ENCODE assay signal across 8 cellular contexts in the genomic region with DNA sequence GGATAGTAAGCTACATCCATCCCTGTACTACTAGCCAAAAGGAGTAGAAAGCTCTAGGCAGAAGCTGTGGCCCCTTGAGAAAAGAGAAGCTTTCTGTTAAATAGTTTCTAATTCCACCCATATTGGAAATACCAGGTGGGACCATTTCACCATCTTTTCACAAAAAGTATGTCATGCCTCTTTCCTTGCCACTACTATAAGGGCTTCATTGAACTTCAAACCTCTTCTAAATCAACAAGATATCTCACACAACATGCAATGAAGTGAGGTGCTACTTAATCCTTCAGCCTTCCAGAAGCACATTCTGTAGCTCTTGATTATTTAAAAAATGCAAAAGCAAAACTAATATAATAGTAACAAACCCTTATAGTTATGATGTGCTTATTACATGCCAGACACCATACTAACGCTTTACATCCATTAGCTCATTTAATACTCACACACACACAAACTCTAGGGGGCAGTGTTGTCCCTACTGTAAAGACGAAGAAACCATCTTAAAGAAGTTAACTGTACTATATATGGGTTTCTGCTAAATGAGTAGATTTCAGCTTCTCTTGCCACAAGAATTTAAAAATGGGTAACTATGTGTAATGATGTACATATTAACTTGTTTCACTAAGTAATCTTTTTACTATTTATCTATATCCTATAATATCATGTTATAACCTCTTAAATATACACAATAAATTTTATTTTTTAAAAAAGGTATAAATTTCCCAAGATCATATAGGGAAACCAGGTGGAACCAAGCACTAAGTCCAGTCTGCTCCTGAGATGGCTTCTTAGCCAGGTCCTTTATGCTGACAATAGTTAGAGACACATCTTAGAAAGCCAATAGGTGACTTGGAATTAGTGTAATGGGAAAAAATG.
DNase-seq lines count a peak whose midpoint lies in the region; ATAC-seq, FAIRE-seq and TF ChIP-seq lines count a peak whose summit lies in the region.

No MANE protein-coding gene starts in this region.

- TF ChIP-seq CTCF in A549 (IDR thresholded peaks at IDR 0.05) (peak; percentile 78), GM12875 (IDR thresholded peaks at IDR 0.05; ENCODE audit: borderline replicate concordance, insufficient read depth, low read depth, low read length) (peak; percentile 45; the same call in 1 of the 2 replicates), breast epithelium (IDR thresholded peaks at IDR 0.05) (peak in 2 of 3 donors; percentile 46 to 54), HepG2 (CRISPR knock-in tag; IDR thresholded peaks at IDR 0.05) (peak; percentile 74)

- no peaks in the 10 kb centered on the region for H3K4me1 ChIP-seq in A549
- no peaks in the 10 kb centered on the region for H3K4me1 ChIP-seq in breast epithelium
- no peaks in the 10 kb centered on the region for H3K4me1 ChIP-seq in HepG2 (ENCODE audit: insufficient read depth, low read length)

- WGBS in A549 (ENCODE audit: missing lambda C conversion rate): 2% methylated on average over 2 of the region's 2 CpGs
- 4% methylated on average over 2 of the region's 2 CpGs for WGBS in HepG2 (ENCODE audit: low lambda C conversion rate)

- CTCF ChIA-PET in A549 (lab: Yijun Ruan, JAX): interaction anchor here (0.6 to 3.2 kb wide), 35 partner anchors 10 to 392 kb away, joined by 3 to 49 read pairs (median 4); partner anchors contain the start of gene RPS29
- CTCF ChIA-PET in HepG2 (lab: Yijun Ruan, JAX; ENCODE audit: low intra/inter-chr PET ratio, low total read pairs): interaction anchor here (2.6 kb wide), 1 partner anchor 36 kb away, joined by 43 read pairs; no protein-coding TSS in a partner anchor

- no peak overlapping the region for H3K4me2 ChIP-seq in A549
- no peak overlapping the region for H3K4me2 ChIP-seq in HepG2 (ENCODE audit: low read depth, low read length)

- TF ChIP-seq EP300 in A549 (IDR thresholded peaks at IDR 0.05): no peak
- TF ChIP-seq EP300 in HepG2 (IDR thresholded peaks at IDR 0.05; ENCODE audit: low read depth in 2 of 2, low read length in 2 of 2): no peak
- TF ChIP-seq EP300 in HepG2 (CRISPR knock-in tag; IDR thresholded peaks at IDR 0.05; ENCODE audit: borderline replicate concordance): no peak

- H3K27ac ChIP-seq in A549 (no peak overlapping the region), breast epithelium (no peak overlapping the region), HepG2 (ENCODE audit: extremely low read length, insufficient read depth, low read length) (no peak overlapping the region)

- H3K9me3 ChIP-seq in A549 (no peaks in the 10 kb centered on the region), breast epithelium (no peaks in the 10 kb centered on the region), HepG2 (ENCODE audit: low read length) (no peaks in the 10 kb centered on the region)

- no peaks in the 10 kb centered on the region for H3K36me3 ChIP-seq in breast epithelium
- no peaks in the 10 kb centered on the region for H3K36me3 ChIP-seq in HepG2 (replicated peaks in 1 of 2; ENCODE audit: control insufficient read depth in 1 of 2, insufficient read depth in 2 of 2, low read length in 2 of 2)

- peak; percentile 87 to 93; a peak in 5 of 6 replicates for ATAC-seq in A549
- peak; percentile 90 for ATAC-seq in HG02678 (IDR thresholded peaks at IDR 0.05; ENCODE audit: unreplicated experiment)
- ATAC-seq in HepG2: peak; percentile 83

- no peaks in the 10 kb centered on the region for H4K20me1 ChIP-seq in HepG2 (ENCODE audit: insufficient read depth, low read length)

- peak; percentile 67 to 74 for TF ChIP-seq RAD21 in A549 (conservative IDR thresholded peaks at IDR 0.05 in 1 of 2, IDR thresholded peaks at IDR 0.05 in 1 of 2)
- TF ChIP-seq RAD21 in HepG2 (CRISPR knock-in tag; IDR thresholded peaks at IDR 0.05): no peak

- intact Hi-C loops in breast epithelium (cut with DNase I; ENCODE audit: low total_unique reads): no loop called here
- intact Hi-C loops in HepG2 (cut with micrococcal nuclease; ENCODE audit: unreplicated experiment): loop anchor here (1.0 to 5.0 kb wide), 2 partner anchors 36 to 91 kb away; no protein-coding TSS in a partner anchor

- H3K4me3 ChIP-seq in A549 (no peak overlapping the region), GM12875 (ENCODE audit: low read depth, low read length) (no peak overlapping the region), breast epithelium (no peak overlapping the region), HepG2 (replicated peaks in 1 of 3; ENCODE audit: insufficient read depth in 1 of 3, low read depth in 2 of 3, low read length in 3 of 3) (no peak overlapping the region)

- no peak overlapping the region for H3K9ac ChIP-seq in HepG2 (ENCODE audit: insufficient read depth, low read depth, low read length)

- FAIRE-seq in A549 (lab: Jason Lieb, UNC): peak; percentile 63
- peak; percentile 39 for FAIRE-seq in HepG2 (lab: Jason Lieb, UNC)

- no peaks in the 10 kb centered on the region for H3K27me3 ChIP-seq in breast epithelium
- H3K27me3 ChIP-seq in HepG2 (ENCODE audit: control insufficient read depth in 1 of 2, insufficient read depth in 2 of 2, low read length in 2 of 2): no peaks in the 10 kb centered on the region

- in situ Hi-C loops in HepG2 (cut with HindIII; ENCODE audit: extremely low pct_ligation_motif_present, low pct_unique_long_range_greater_than_20kb): no loop called here

- no peak for TF ChIP-seq POLR2A in A549 (IDR thresholded peaks at IDR 0.05; ENCODE audit: low read length)
- no peak for TF ChIP-seq POLR2A in breast epithelium (IDR thresholded peaks at IDR 0.05)
- no peak for TF ChIP-seq POLR2A in HepG2 (IDR thresholded peaks at IDR 0.05; ENCODE audit: insufficient read depth in 1 of 2, low read depth in 2 of 2, low read length in 2 of 2)

- no peaks in the 10 kb centered on the region for H3K79me2 ChIP-seq in HepG2 (ENCODE audit: insufficient read depth, low read length)

- no peak overlapping the region for H2AFZ ChIP-seq in HepG2 (ENCODE audit: low read length)

- no TSS peak for BruUV-seq in HepG2 (replicated peaks; lab: Mats Ljungman, UMichigan)

- DNase-seq in A549 (ENCODE audit: low read depth in 1 of 2, low spot score in 1 of 2): peak; percentile 18 to 82
- peak; percentile 66 for DNase-seq in NCI-H1105 (lab: John Stamatoyannopoulos, UW)
- peak; percentile 15 to 69 (median 47) for DNase-seq in T-helper 1 cell
- no peak for DNase-seq in breast epithelium (ENCODE audit: low spot score in 2 of 2)
- DNase-seq in HepG2 (ENCODE audit: low spot score): peak; percentile 69
- peak; percentile 4 for DNase-seq in stimulated activated CD8-positive, alpha-beta memory T cell treated with anti-CD3 and anti-CD28 coated beads, Interleukin-4, amount 100 ng/mL, for 24 hours (ENCODE audit: low read depth)

- POLR2A ChIA-PET in A549 (lab: Yijun Ruan, JAX): interaction anchor here (0.7 kb wide), 1 partner anchor 89 kb away, joined by 4 read pairs; no protein-coding TSS in a partner anchor
- POLR2A ChIA-PET in HepG2 (lab: Yijun Ruan, JAX): interaction anchor here (0.6 to 1.1 kb wide), 2 partner anchors 125 to 159 kb away, joined by 3 to 4 read pairs; partner anchors contain the start of genes MGAT2, RPL36AL and RPS29

TF ChIP-seq in A549, 52 proteins besides CTCF, POLR2A, EP300 and RAD21:
- TF ChIP-seq, protein P1, sequence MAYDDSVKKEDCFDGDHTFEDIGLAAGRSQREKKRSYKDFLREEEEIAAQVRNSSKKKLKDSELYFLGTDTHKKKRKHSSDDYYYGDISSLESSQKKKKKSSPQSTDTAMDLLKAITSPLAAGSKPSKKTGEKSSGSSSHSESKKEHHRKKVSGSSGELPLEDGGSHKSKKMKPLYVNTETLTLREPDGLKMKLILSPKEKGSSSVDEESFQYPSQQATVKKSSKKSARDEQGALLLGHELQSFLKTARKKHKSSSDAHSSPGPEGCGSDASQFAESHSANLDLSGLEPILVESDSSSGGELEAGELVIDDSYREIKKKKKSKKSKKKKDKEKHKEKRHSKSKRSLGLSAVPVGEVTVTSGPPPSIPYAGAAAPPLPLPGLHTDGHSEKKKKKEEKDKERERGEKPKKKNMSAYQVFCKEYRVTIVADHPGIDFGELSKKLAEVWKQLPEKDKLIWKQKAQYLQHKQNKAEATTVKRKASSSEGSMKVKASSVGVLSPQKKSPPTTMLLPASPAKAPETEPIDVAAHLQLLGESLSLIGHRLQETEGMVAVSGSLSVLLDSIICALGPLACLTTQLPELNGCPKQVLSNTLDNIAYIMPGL (CRISPR knock-in tag; IDR thresholded peaks at IDR 0.05; ENCODE audit: borderline replicate concordance): no peak
- peak; percentile 39; the same call in 2 of the 3 replicates for TF ChIP-seq SMC3 (IDR thresholded peaks at IDR 0.05)

TF ChIP-seq in HepG2, 621 proteins besides CTCF, POLR2A, EP300 and RAD21 (continues in another document):
- no peak for TF ChIP-seq SAFB2 (CRISPR knock-in tag; IDR thresholded peaks at IDR 0.05; ENCODE audit: borderline replicate concordance, low read depth)
- no peak for TF ChIP-seq FOXK2 (IDR thresholded peaks at IDR 0.05)
- TF ChIP-seq SP4 (CRISPR knock-in tag; IDR thresholded peaks at IDR 0.05): no peak
- no peak for TF ChIP-seq SRSF9 (IDR thresholded peaks at IDR 0.05; ENCODE audit: borderline replicate concordance, insufficient read depth, low read depth, low read length, poor library complexity, severe bottlenecking)
- TF ChIP-seq CHD4 (IDR thresholded peaks at IDR 0.05; ENCODE audit: borderline replicate concordance, low read length): no peak
- TF ChIP-seq, protein P2, sequence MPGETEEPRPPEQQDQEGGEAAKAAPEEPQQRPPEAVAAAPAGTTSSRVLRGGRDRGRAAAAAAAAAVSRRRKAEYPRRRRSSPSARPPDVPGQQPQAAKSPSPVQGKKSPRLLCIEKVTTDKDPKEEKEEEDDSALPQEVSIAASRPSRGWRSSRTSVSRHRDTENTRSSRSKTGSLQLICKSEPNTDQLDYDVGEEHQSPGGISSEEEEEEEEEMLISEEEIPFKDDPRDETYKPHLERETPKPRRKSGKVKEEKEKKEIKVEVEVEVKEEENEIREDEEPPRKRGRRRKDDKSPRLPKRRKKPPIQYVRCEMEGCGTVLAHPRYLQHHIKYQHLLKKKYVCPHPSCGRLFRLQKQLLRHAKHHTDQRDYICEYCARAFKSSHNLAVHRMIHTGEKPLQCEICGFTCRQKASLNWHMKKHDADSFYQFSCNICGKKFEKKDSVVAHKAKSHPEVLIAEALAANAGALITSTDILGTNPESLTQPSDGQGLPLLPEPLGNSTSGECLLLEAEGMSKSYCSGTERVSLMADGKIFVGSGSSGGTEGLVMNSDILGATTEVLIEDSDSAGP (CRISPR knock-in tag; IDR thresholded peaks at IDR 0.05; ENCODE audit: borderline replicate concordance): no peak
- TF ChIP-seq GATAD2A (CRISPR knock-in tag; IDR thresholded peaks at IDR 0.05): no peak
- TF ChIP-seq ZNF24 (IDR thresholded peaks at IDR 0.05): no peak

Comparison
In these comparisons a context has a peak if more than half of its experiments do, and no peak if none do; other contexts are left out.
1. DNase-seq: peak in A549 (2 of 2), NCI-H1105 (single experiment), T-helper 1 cell (5 of 5), HepG2 (single experiment) and stimulated activated CD8-positive, alpha-beta memory T cell treated with anti-CD3 and anti-CD28 coated beads, Interleukin-4, amount 100 ng/mL, for 24 hours (single experiment); none in breast epithelium (0 of 2).
2. Of the 38 proteins assayed by ChIP-seq in both HepG2 and A549: peak only in HepG2: none; only in A549: RAD21; in both: CTCF and SMC3; in neither: 35.
3. Peak in every context shown above with its lines, with median percentiles within 50 percentile points of each other: ATAC-seq and CTCF ChIP-seq.